20 cellular contexts compared by ENCODE assay signal in the genomic region with DNA sequence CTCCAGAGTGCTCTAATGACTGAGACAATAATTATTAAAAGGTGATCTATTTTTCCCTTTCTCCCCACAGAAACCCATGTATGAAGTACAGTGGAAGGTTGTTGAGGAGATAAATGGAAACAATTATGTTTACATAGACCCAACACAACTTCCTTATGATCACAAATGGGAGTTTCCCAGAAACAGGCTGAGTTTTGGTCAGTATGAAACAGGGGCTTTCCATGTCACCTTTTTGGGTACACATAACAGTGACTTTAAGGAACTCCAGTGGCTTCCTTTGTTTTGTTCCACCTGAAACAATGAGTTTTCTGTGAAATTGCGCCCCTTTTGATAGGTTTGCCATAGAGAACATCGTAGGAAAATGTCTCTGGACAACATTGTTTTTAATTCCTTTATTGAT.
DNase-seq lines count a peak whose midpoint lies in the region; ATAC-seq and TF ChIP-seq lines count a peak whose summit lies in the region.
"Had no signal": no experiment of that assay in that cellular context is flagged by ENCODE, and none has a peak within 500 bp of the region (broad histone marks: within the 10 kb centered on the region; RNA-seq: fewer than 3 reads in every experiment).

No MANE protein-coding gene starts in this region.

- no peaks in the 10 kb centered on the region for H3K27me3 ChIP-seq in endodermal cell (ENCODE audit: control insufficient read depth, insufficient read depth, low read length, poor library complexity, severe bottlenecking)
- H3K27me3 ChIP-seq: BE2C, heart right ventricle, Peyer's patch, thyroid gland had no signal

- H3K36me3 ChIP-seq in endodermal cell (ENCODE audit: control insufficient read depth, insufficient read depth, low read length): peaks cover 90% of the 10 kb centered on the region
- H3K36me3 ChIP-seq: BE2C, Peyer's patch had no signal

- ATAC-seq in GM18873 (IDR thresholded peaks at IDR 0.05; ENCODE audit: low FRiP score, unreplicated experiment) (peak; percentile 63), GM21619 (IDR thresholded peaks at IDR 0.05; ENCODE audit: unreplicated experiment) (peak; percentile 44), HG03045 (IDR thresholded peaks at IDR 0.05; ENCODE audit: unreplicated experiment) (peak; percentile 64), GM19035 (IDR thresholded peaks at IDR 0.05; ENCODE audit: unreplicated experiment) (no peak)
- ATAC-seq: heart right ventricle; natural killer cell treated with Interleukin-12 subunit alpha and Interleukin-12 subunit beta and Interleukin-15 and Interleukin-18, amount 100 ng/mL, for 72 hours; stimulated activated effector memory CD8-positive, alpha-beta T cell treated with anti-CD3 and anti-CD28 coated beads, Interleukin-12 subunit alpha, Interleukin-12 subunit beta, amount 100 ng/mL, for 72 hours had no signal

- H3K27ac Mint-ChIP-seq in endodermal cell: no peak overlapping the region
- H3K27ac Mint-ChIP-seq: natural killer cell treated with Interleukin-12 subunit alpha and Interleukin-12 subunit beta and Interleukin-15 and Interleukin-18, amount 100 ng/mL, for 72 hours; stimulated activated effector memory CD8-positive, alpha-beta T cell treated with anti-CD3 and anti-CD28 coated beads, Interleukin-12 subunit alpha, Interleukin-12 subunit beta, amount 100 ng/mL, for 72 hours had no signal

- no peak for DNase-seq in activated CD4-positive, CD25-positive, alpha-beta regulatory T cell (lab: John Stamatoyannopoulos, UW)
- DNase-seq in endodermal cell (no peak), midbrain (lab: John Stamatoyannopoulos, UW) (no peak)
- DNase-seq: activated CD4-positive, alpha-beta T cell treated with anti-CD3 and anti-CD28 coated beads for 1 hour; activated gamma-delta T cell treated with Interleukin-2 at 50 U/mL for 16 hours; BE2C; Calu3; cerebellar nuclear complex; heart right ventricle; mesenchymal stem cell; NCI-H1417 treated with DMSO at 0.1 percent for 48 hours; Peyer's patch; stimulated activated CD4-positive, alpha-beta T cell treated with anti-CD3 and anti-CD28 coated beads, Interleukin-12 subunit alpha, Interleukin-12 subunit beta, amount 100 ng/mL, for 4 hours; thyroid gland had no signal

- no peaks in the 10 kb centered on the region for H3K27me3 Mint-ChIP-seq in endodermal cell (ENCODE audit: insufficient read depth)
- H3K27me3 Mint-ChIP-seq: natural killer cell treated with Interleukin-12 subunit alpha and Interleukin-12 subunit beta and Interleukin-15 and Interleukin-18, amount 100 ng/mL, for 72 hours had no signal

- 95 to 100% methylated on average over 2 of the region's 2 CpGs for WGBS in endodermal cell (ENCODE audit: insufficient coverage in 1 of 2, insufficient read length in 1 of 2), 2 experiments

- H3K9ac ChIP-seq in endodermal cell (ENCODE audit: extremely low read depth, low read length, poor library complexity, severe bottlenecking): no peak overlapping the region

- no peak for TF ChIP-seq CTCF in endodermal cell (conservative IDR thresholded peaks at IDR 0.05)

- no peak overlapping the region for H3K27ac ChIP-seq in endodermal cell (ENCODE audit: low read depth, low read length)
- H3K27ac ChIP-seq: heart right ventricle, Peyer's patch, thyroid gland had no signal

- no peaks in the 10 kb centered on the region for H3K4me1 ChIP-seq in endodermal cell (ENCODE audit: control insufficient read depth, insufficient read depth, low read length)
- H3K4me1 ChIP-seq: BE2C, Peyer's patch, thyroid gland had no signal

- H3K9me3 Mint-ChIP-seq in endodermal cell: no peaks in the 10 kb centered on the region
- H3K9me3 Mint-ChIP-seq: natural killer cell treated with Interleukin-12 subunit alpha and Interleukin-12 subunit beta and Interleukin-15 and Interleukin-18, amount 100 ng/mL, for 72 hours had no signal

- H3K4me3 ChIP-seq in endodermal cell (ENCODE audit: low read length): no peak overlapping the region
- H3K4me3 ChIP-seq: heart right ventricle, Peyer's patch, thyroid gland had no signal

- peaks cover 4% of the 10 kb centered on the region for H3K4me1 Mint-ChIP-seq in endodermal cell
- H3K4me1 Mint-ChIP-seq: stimulated activated effector memory CD8-positive, alpha-beta T cell treated with anti-CD3 and anti-CD28 coated beads, Interleukin-12 subunit alpha, Interleukin-12 subunit beta, amount 100 ng/mL, for 72 hours had no signal

- no peak overlapping the region for H3K4me3 Mint-ChIP-seq in endodermal cell
- H3K4me3 Mint-ChIP-seq: natural killer cell treated with Interleukin-12 subunit alpha and Interleukin-12 subunit beta and Interleukin-15 and Interleukin-18, amount 100 ng/mL, for 72 hours; stimulated activated effector memory CD8-positive, alpha-beta T cell treated with anti-CD3 and anti-CD28 coated beads, Interleukin-12 subunit alpha, Interleukin-12 subunit beta, amount 100 ng/mL, for 72 hours had no signal

- H3K36me3 Mint-ChIP-seq in endodermal cell (ENCODE audit: low read depth): peaks cover 84% of the 10 kb centered on the region
- H3K36me3 Mint-ChIP-seq: natural killer cell treated with Interleukin-12 subunit alpha and Interleukin-12 subunit beta and Interleukin-15 and Interleukin-18, amount 100 ng/mL, for 72 hours; stimulated activated effector memory CD8-positive, alpha-beta T cell treated with anti-CD3 and anti-CD28 coated beads, Interleukin-12 subunit alpha, Interleukin-12 subunit beta, amount 100 ng/mL, for 72 hours had no signal

- no peaks in the 10 kb centered on the region for H3K9me3 ChIP-seq in endodermal cell (ENCODE audit: control insufficient read depth, low read length)
- H3K9me3 ChIP-seq: BE2C, heart right ventricle, Peyer's patch, thyroid gland had no signal
